Comparison of ENCODE assay signal across 17 cellular contexts in the genomic region with DNA sequence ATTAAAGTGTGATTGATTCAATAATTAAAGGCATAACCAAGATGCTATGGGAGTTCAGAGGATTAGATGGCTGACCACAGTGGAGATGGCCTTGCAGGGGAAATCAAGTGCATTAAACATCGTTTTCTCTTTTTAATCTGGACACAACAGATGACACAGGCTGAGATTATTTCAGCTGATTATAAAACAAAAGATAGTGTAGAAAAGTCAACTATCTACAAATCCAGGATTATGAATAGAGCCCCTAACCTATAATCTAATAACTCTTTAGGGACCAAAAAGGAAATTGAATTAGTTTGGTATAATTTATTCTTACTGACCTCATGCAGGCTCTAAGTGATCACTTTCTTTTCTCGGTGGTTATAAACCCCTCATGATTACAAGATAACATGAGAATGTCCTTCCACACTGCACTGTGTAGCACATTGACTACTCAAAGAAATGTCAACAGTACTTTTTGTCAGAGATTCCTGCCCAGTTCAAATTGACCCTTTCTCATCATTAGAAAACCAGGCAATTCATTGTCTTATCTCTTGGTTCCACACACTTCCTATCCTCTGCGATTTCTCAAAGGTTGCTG.
DNase-seq lines count a peak whose midpoint lies in the region; ATAC-seq and TF ChIP-seq lines count a peak whose summit lies in the region.
"Had no signal": no experiment of that assay in that cellular context is flagged by ENCODE, and none has a peak within 500 bp of the region (broad histone marks: within the 10 kb centered on the region; RNA-seq: fewer than 3 reads in every experiment).

No MANE protein-coding gene starts in this region.

- no peak for TF ChIP-seq POLR2A in esophagus muscularis mucosa (IDR thresholded peaks at IDR 0.05; ENCODE audit: low read depth)
- no peak for TF ChIP-seq POLR2A in adrenal gland (IDR thresholded peaks at IDR 0.05)

- H3K4me2 ChIP-seq in SK-N-SH = no peak overlapping the region
- H3K4me2 ChIP-seq: A549; BLaER1 treated with 17β-estradiol and CSF1 and Interleukin-3, amounts not matched to agents 10 nM and 100 nM had no signal

- H3K4me1 ChIP-seq in SK-N-SH (ENCODE audit: control insufficient read depth in 1 of 2, insufficient read depth in 2 of 2, low read depth in 1 of 2, low read length in 1 of 2) (peaks cover 0 to 2% of the 10 kb centered on the region in 2 experiments; a peak in 1 of 4 replicates), esophagus muscularis mucosa (no peaks in the 10 kb centered on the region), adrenal gland (replicated peaks in 1 of 2) (no peaks in the 10 kb centered on the region)
- H3K4me1 ChIP-seq: A549, Caco-2 had no signal

- H3K9ac ChIP-seq in SK-N-SH = no peak overlapping the region
- H3K9ac ChIP-seq: BLaER1 treated with 17β-estradiol and CSF1 and Interleukin-3, amounts not matched to agents 10 nM and 100 nM had no signal

- H3K27ac ChIP-seq in SK-N-SH (ENCODE audit: low read depth in 2 of 2, low read length in 1 of 2) (peak overlapping the region in 1 of 2 experiments; percentile 93; a peak in 2 of 4 replicates), esophagus muscularis mucosa (replicated peaks in 1 of 4) (no peak overlapping the region), adrenal gland (no peak overlapping the region)
- H3K27ac ChIP-seq: 22Rv1; A549; BLaER1 treated with 17β-estradiol and CSF1 and Interleukin-3, amounts not matched to agents 10 nM and 100 nM; C4-2B had no signal

- DNase-seq in SK-N-DZ (ENCODE audit: low spot score) = peak; percentile 76
- DNase-seq in SK-N-SH = no peak
- peak; percentile 21 for DNase-seq in esophagus muscularis mucosa (ENCODE audit: extremely low spot score)
- no peak for DNase-seq in adrenal gland
- no peak for DNase-seq in activated CD4-positive, alpha-beta T cell treated with anti-CD3 and anti-CD28 coated beads, Interleukin-2, amount 50 U/mL, for 48 hours
- DNase-seq: AML-193; Caco-2; Calu3; CD4-positive, alpha-beta T cell; CD8-positive, alpha-beta T cell; DMS79 treated with DMSO at 0.1 percent for 48 hours; GF-D8 had no signal

- CTCF ChIA-PET in SK-N-SH (lab: Yijun Ruan, JAX) = interaction anchor here (0.9 to 1.4 kb wide), 6 partner anchors 16 to 1147 kb away, joined by 3 to 10 read pairs (median 3); no protein-coding TSS in a partner anchor

- no peak for TF ChIP-seq RAD21 in SK-N-SH (IDR thresholded peaks at IDR 0.05; ENCODE audit: low read length)

- TF ChIP-seq EP300 in SK-N-SH (IDR thresholded peaks at IDR 0.05; ENCODE audit: borderline replicate concordance in 1 of 2, low read depth in 1 of 2, low read length in 1 of 2) (peak in 1 of 2 experiments; percentile 78; a peak in 2 of 4 replicates), esophagus muscularis mucosa (IDR thresholded peaks at IDR 0.05) (no peak)

- ATAC-seq in HG03439 (IDR thresholded peaks at IDR 0.05; ENCODE audit: unreplicated experiment) = no peak
- ATAC-seq: A549; CD8-positive, alpha-beta T cell had no signal

- H2AFZ ChIP-seq in SK-N-SH (ENCODE audit: low read depth) = no peak overlapping the region

- H3K4me3 ChIP-seq in SK-N-SH (ENCODE audit: low read depth in 2 of 2, low read length in 1 of 2) (no peak overlapping the region), esophagus muscularis mucosa (no peak overlapping the region), adrenal gland (no peak overlapping the region)
- H3K4me3 ChIP-seq: A549; BLaER1 treated with 17β-estradiol and CSF1 and Interleukin-3, amounts not matched to agents 10 nM and 100 nM had no signal

- WGBS in SK-N-SH (ENCODE audit: low lambda C conversion rate) = 4% methylated on average over 3 of the region's 3 CpGs
- WGBS in esophagus muscularis mucosa = 70% methylated on average over 3 of the region's 3 CpGs
- 39 to 43% (median 41%) methylated on average over 3 of the region's 3 CpGs for WGBS in adrenal gland, 4 donors

- no peaks in the 10 kb centered on the region for H3K79me2 ChIP-seq in SK-N-SH (ENCODE audit: insufficient read depth)

- POLR2A ChIA-PET in SK-N-SH (lab: Yijun Ruan, JAX) = no interaction called here

- intact Hi-C loops in esophagus muscularis mucosa (cut with DNase I) (no loop called here), adrenal gland (cut with DNase I) (no loop called here)

- TF ChIP-seq CTCF in SK-N-SH (IDR thresholded peaks at IDR 0.05) (no peak), esophagus muscularis mucosa (IDR thresholded peaks at IDR 0.05) (no peak), adrenal gland (IDR thresholded peaks at IDR 0.05) (no peak)

- no peaks in the 10 kb centered on the region for H4K20me1 ChIP-seq in SK-N-SH (ENCODE audit: insufficient read depth)
- H4K20me1 ChIP-seq: BLaER1 treated with 17β-estradiol and CSF1 and Interleukin-3, amounts not matched to agents 10 nM and 100 nM had no signal

- no peaks in the 10 kb centered on the region for H3K27me3 ChIP-seq in SK-N-SH (ENCODE audit: insufficient read depth)
- H3K27me3 ChIP-seq in esophagus muscularis mucosa = no peaks in the 10 kb centered on the region
- H3K27me3 ChIP-seq in adrenal gland = no peaks in the 10 kb centered on the region
- H3K27me3 ChIP-seq: BLaER1 treated with 17β-estradiol and CSF1 and Interleukin-3, amounts not matched to agents 10 nM and 100 nM had no signal

- no peaks in the 10 kb centered on the region for H3K9me3 ChIP-seq in SK-N-SH
- H3K9me3 ChIP-seq in esophagus muscularis mucosa = no peaks in the 10 kb centered on the region
- no peaks in the 10 kb centered on the region for H3K9me3 ChIP-seq in adrenal gland (replicated peaks in 1 of 3)
- H3K9me3 ChIP-seq: A549; BLaER1 treated with 17β-estradiol and CSF1 and Interleukin-3, amounts not matched to agents 10 nM and 100 nM; Caco-2 had no signal

- no peaks in the 10 kb centered on the region for H3K9me2 ChIP-seq in SK-N-SH

- no peaks in the 10 kb centered on the region for H3F3A ChIP-seq in SK-N-SH (replicated peaks; ENCODE audit: insufficient read depth)

- H3K36me3 ChIP-seq in SK-N-SH (replicated peaks in 1 of 2; ENCODE audit: control insufficient read depth in 1 of 2, insufficient read depth in 2 of 2, low read length in 1 of 2) (no peaks in the 10 kb centered on the region), esophagus muscularis mucosa (no peaks in the 10 kb centered on the region), adrenal gland (replicated peaks in 1 of 2) (no peaks in the 10 kb centered on the region)
- H3K36me3 ChIP-seq: BLaER1 treated with 17β-estradiol and CSF1 and Interleukin-3, amounts not matched to agents 10 nM and 100 nM had no signal

TF ChIP-seq in SK-N-SH, 30 proteins besides CTCF, POLR2A, EP300 and RAD21 (continues in another document):
- TF ChIP-seq YY1 (IDR thresholded peaks at IDR 0.05; ENCODE audit: low read depth) (no peak), TAF1 (IDR thresholded peaks at IDR 0.05; ENCODE audit: borderline replicate concordance, low read depth, low read length) (no peak), TEAD4 (IDR thresholded peaks at IDR 0.05; ENCODE audit: borderline replicate concordance, insufficient read depth) (no peak), NFIC (IDR thresholded peaks at IDR 0.05; ENCODE audit: borderline replicate concordance) (no peak), GATA2 (CRISPR knock-in tag; IDR thresholded peaks at IDR 0.05) (peak; percentile 63), FOXM1 (IDR thresholded peaks at IDR 0.05; ENCODE audit: low read depth) (no peak), MXI1 (IDR thresholded peaks at IDR 0.05; ENCODE audit: low read depth, low read length) (no peak), RCOR1 (IDR thresholded peaks at IDR 0.05; ENCODE audit: low read length) (peak; percentile 22; the same call in 1 of the 2 replicates), POLR2AphosphoS5 (IDR thresholded peaks at IDR 0.05; ENCODE audit: low read depth, low read length) (no peak), JUND (IDR thresholded peaks at IDR 0.05) (no peak), MEF2A (IDR thresholded peaks at IDR 0.05; ENCODE audit: borderline replicate concordance, low read depth) (no peak), CHD2 (IDR thresholded peaks at IDR 0.05; ENCODE audit: low read length, partially characterized antibody) (no peak), SMC3 (IDR thresholded peaks at IDR 0.05; ENCODE audit: low read depth, low read length) (no peak), ELF1 (IDR thresholded peaks at IDR 0.05) (no peak)
- TF ChIP-seq, protein P1, sequence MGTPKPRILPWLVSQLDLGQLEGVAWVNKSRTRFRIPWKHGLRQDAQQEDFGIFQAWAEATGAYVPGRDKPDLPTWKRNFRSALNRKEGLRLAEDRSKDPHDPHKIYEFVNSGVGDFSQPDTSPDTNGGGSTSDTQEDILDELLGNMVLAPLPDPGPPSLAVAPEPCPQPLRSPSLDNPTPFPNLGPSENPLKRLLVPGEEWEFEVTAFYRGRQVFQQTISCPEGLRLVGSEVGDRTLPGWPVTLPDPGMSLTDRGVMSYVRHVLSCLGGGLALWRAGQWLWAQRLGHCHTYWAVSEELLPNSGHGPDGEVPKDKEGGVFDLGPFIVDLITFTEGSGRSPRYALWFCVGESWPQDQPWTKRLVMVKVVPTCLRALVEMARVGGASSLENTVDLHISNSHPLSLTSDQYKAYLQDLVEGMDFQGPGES (IDR thresholded peaks at IDR 0.05; ENCODE audit: low read depth, low read length) = no peak
- TF ChIP-seq, protein P2, sequence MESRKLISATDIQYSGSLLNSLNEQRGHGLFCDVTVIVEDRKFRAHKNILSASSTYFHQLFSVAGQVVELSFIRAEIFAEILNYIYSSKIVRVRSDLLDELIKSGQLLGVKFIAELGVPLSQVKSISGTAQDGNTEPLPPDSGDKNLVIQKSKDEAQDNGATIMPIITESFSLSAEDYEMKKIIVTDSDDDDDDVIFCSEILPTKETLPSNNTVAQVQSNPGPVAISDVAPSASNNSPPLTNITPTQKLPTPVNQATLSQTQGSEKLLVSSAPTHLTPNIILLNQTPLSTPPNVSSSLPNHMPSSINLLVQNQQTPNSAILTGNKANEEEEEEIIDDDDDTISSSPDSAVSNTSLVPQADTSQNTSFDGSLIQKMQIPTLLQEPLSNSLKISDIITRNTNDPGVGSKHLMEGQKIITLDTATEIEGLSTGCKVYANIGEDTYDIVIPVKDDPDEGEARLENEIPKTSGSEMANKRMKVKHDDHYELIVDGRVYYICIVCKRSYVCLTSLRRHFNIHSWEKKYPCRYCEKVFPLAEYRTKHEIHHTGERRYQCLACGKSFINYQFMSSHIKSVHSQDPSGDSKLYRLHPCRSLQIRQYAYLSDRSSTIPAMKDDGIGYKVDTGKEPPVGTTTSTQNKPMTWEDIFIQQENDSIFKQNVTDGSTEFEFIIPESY (IDR thresholded peaks at IDR 0.05; ENCODE audit: borderline replicate concordance, low read depth) = no peak
- TF ChIP-seq, protein P3, sequence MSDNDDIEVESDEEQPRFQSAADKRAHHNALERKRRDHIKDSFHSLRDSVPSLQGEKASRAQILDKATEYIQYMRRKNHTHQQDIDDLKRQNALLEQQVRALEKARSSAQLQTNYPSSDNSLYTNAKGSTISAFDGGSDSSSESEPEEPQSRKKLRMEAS (IDR thresholded peaks at IDR 0.05; ENCODE audit: low read depth) = no peak

Comparison
In these comparisons a context has a peak if more than half of its experiments do, and no peak if none do; other contexts are left out.
1. DNase-seq: peak in SK-N-DZ (single experiment) and esophagus muscularis mucosa (single experiment); none in SK-N-SH (single experiment), adrenal gland (0 of 7) and activated CD4-positive, alpha-beta T cell treated with anti-CD3 and anti-CD28 coated beads, Interleukin-2, amount 50 U/mL, for 48 hours (0 of 2).